ENCODE assay signal across 1 cellular context in genomic region chrX:135520553-135521404, GRCh38.
TF ChIP-seq lines count a peak whose summit lies in the region.

TSS of gene INTS6L (plus strand) at chrX:135520660. CDS start at chrX:135520993, 333 bp downstream.

TF ChIP-seq in WTC11, 78 proteins besides CTCF, POLR2A, EP300 and RAD21 (continued from another document):
- TF ChIP-seq USF2 (CRISPR knock-in tag; IDR thresholded peaks at IDR 0.05): peak; percentile 91
- no peak for TF ChIP-seq GABPB1 (CRISPR knock-in tag; IDR thresholded peaks at IDR 0.05)
TF ChIP-seq in WTC11: peak in this region for 7.
